Comparison of ENCODE assay signal across 1 cellular context in the genomic region with DNA sequence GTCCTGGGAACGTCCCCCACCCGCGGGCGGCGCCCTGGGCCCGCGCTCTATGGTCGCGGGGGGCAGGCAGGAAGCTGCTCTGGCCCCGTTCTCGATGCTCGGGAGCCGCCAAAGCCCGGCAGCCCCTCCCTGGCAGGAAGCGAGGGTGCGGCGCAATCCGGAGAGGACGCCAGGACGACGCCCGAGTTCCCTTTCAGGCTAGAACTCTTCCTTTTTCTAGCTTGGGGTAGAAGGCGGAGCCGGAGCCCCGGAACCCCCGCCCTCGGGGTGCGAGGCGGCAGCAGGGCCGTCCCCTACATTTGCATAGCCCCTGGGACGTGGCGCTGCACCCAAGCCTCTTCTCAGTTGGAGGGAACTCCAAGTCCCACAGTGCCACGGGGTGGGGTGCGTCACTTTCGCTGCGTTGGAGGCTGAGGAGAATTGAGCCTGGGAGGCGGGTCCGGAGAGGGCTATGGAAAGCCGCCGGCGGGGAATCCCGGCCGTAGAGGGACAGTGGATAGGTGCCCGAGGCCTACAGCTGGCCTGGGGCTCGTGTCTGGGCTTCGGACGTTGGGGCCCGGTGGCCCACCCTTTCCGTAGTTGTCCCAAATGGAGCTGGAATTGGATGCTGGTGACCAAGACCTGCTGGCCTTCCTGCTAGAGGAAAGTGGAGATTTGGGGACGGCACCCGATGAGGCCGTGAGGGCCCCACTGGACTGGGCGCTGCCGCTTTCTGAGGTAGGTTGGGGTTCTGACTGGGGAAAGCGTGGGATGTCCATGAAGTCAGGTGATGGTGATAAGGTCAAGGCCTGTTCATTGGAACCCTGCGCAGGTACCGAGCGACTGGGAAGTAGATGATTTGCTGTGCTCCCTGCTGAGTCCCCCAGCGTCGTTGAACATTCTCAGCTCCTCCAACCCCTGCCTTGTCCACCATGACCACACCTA.
TF ChIP-seq lines count a peak whose summit lies in the region.

A gene with protein sequence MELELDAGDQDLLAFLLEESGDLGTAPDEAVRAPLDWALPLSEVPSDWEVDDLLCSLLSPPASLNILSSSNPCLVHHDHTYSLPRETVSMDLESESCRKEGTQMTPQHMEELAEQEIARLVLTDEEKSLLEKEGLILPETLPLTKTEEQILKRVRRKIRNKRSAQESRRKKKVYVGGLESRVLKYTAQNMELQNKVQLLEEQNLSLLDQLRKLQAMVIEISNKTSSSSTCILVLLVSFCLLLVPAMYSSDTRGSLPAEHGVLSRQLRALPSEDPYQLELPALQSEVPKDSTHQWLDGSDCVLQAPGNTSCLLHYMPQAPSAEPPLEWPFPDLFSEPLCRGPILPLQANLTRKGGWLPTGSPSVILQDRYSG (plus strand): TSS at position 482 of the 924 bp plus-strand sequence. CDS start 107 bp downstream, at position 589.
A gene with protein sequence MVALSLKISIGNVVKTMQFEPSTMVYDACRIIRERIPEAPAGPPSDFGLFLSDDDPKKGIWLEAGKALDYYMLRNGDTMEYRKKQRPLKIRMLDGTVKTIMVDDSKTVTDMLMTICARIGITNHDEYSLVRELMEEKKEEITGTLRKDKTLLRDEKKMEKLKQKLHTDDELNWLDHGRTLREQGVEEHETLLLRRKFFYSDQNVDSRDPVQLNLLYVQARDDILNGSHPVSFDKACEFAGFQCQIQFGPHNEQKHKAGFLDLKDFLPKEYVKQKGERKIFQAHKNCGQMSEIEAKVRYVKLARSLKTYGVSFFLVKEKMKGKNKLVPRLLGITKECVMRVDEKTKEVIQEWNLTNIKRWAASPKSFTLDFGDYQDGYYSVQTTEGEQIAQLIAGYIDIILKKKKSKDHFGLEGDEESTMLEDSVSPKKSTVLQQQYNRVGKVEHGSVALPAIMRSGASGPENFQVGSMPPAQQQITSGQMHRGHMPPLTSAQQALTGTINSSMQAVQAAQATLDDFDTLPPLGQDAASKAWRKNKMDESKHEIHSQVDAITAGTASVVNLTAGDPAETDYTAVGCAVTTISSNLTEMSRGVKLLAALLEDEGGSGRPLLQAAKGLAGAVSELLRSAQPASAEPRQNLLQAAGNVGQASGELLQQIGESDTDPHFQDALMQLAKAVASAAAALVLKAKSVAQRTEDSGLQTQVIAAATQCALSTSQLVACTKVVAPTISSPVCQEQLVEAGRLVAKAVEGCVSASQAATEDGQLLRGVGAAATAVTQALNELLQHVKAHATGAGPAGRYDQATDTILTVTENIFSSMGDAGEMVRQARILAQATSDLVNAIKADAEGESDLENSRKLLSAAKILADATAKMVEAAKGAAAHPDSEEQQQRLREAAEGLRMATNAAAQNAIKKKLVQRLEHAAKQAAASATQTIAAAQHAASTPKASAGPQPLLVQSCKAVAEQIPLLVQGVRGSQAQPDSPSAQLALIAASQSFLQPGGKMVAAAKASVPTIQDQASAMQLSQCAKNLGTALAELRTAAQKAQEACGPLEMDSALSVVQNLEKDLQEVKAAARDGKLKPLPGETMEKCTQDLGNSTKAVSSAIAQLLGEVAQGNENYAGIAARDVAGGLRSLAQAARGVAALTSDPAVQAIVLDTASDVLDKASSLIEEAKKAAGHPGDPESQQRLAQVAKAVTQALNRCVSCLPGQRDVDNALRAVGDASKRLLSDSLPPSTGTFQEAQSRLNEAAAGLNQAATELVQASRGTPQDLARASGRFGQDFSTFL (N-terminal part only) (minus strand): TSS at position 11 of the 924 bp plus-strand sequence. CDS start 6,501 bp downstream, outside the sequence.

TF ChIP-seq in A549, 52 proteins besides CTCF, POLR2A, EP300 and RAD21 (continued from another document):
- TF ChIP-seq, protein P1, sequence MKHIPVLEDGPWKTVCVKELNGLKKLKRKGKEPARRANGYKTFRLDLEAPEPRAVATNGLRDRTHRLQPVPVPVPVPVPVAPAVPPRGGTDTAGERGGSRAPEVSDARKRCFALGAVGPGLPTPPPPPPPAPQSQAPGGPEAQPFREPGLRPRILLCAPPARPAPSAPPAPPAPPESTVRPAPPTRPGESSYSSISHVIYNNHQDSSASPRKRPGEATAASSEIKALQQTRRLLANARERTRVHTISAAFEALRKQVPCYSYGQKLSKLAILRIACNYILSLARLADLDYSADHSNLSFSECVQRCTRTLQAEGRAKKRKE (CRISPR knock-in tag; IDR thresholded peaks at IDR 0.05; ENCODE audit: low read depth): no peak
- TF ChIP-seq SREBF2 (IDR thresholded peaks at IDR 0.05) (no peak), ESRRA (IDR thresholded peaks at IDR 0.05; ENCODE audit: borderline replicate concordance, low read length) (no peak), TP53 (CRISPR knock-in tag; IDR thresholded peaks at IDR 0.05) (no peak), CEBPB (IDR thresholded peaks at IDR 0.05) (peak in 1 of 2 experiments; percentile 21; a peak in 1 of 4 replicates), CHD4 (IDR thresholded peaks at IDR 0.05; ENCODE audit: borderline replicate concordance) (no peak), ZC3H11A (IDR thresholded peaks at IDR 0.05) (no peak), NR3C1 (IDR thresholded peaks at IDR 0.05) (no peak), EHMT2 (IDR thresholded peaks at IDR 0.05; ENCODE audit: low read depth) (no peak), MAZ (IDR thresholded peaks at IDR 0.05; ENCODE audit: borderline replicate concordance, low read depth, low read length) (peak; percentile 96; the same call in 1 of the 2 replicates), FOXS1 (CRISPR knock-in tag; IDR thresholded peaks at IDR 0.05) (no peak), ZNF302 (CRISPR knock-in tag; IDR thresholded peaks at IDR 0.05) (no peak), JUNB (IDR thresholded peaks at IDR 0.05) (no peak), CHD2 (IDR thresholded peaks at IDR 0.05; ENCODE audit: low read length, partially characterized antibody) (no peak), NPAS2 (CRISPR knock-in tag; IDR thresholded peaks at IDR 0.05; ENCODE audit: borderline replicate concordance) (no peak), GATA3 (IDR thresholded peaks at IDR 0.05; ENCODE audit: borderline replicate concordance) (peak; percentile 42; the same call in 1 of the 2 replicates), CBX8 (IDR thresholded peaks at IDR 0.05) (no peak), HOXA7 (CRISPR knock-in tag; IDR thresholded peaks at IDR 0.05) (no peak), HDAC2 (IDR thresholded peaks at IDR 0.05) (no peak), JUN (IDR thresholded peaks at IDR 0.05) (peak; percentile 89 to 96), TFCP2L1 (CRISPR knock-in tag; IDR thresholded peaks at IDR 0.05) (no peak), FOSB (CRISPR knock-in tag; IDR thresholded peaks at IDR 0.05) (no peak), MAFK (IDR thresholded peaks at IDR 0.05; ENCODE audit: partially characterized antibody) (no peak), FOSL2 (IDR thresholded peaks at IDR 0.05) (no peak), FOSL2 (CRISPR knock-in tag; IDR thresholded peaks at IDR 0.05) (peak; percentile 40; the same call in 1 of the 2 replicates), SMC3 (IDR thresholded peaks at IDR 0.05) (peak; percentile 38; the same call in 1 of the 3 replicates), BHLHE40 (IDR thresholded peaks at IDR 0.05; ENCODE audit: low read depth, low read length) (no peak)
- TF ChIP-seq, protein P2, sequence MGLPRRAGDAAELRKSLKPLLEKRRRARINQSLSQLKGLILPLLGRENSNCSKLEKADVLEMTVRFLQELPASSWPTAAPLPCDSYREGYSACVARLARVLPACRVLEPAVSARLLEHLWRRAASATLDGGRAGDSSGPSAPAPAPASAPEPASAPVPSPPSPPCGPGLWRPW (IDR thresholded peaks at IDR 0.05): no peak
- TF ChIP-seq, protein P3, sequence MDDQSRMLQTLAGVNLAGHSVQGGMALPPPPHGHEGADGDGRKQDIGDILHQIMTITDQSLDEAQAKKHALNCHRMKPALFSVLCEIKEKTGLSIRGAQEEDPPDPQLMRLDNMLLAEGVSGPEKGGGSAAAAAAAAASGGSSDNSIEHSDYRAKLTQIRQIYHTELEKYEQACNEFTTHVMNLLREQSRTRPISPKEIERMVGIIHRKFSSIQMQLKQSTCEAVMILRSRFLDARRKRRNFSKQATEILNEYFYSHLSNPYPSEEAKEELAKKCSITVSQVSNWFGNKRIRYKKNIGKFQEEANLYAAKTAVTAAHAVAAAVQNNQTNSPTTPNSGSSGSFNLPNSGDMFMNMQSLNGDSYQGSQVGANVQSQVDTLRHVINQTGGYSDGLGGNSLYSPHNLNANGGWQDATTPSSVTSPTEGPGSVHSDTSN (IDR thresholded peaks at IDR 0.05): peak; percentile 46; the same call in 1 of the 2 replicates
- TF ChIP-seq, protein P4, sequence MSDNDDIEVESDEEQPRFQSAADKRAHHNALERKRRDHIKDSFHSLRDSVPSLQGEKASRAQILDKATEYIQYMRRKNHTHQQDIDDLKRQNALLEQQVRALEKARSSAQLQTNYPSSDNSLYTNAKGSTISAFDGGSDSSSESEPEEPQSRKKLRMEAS (IDR thresholded peaks at IDR 0.05): peak; percentile 83
- TF ChIP-seq, protein P5, sequence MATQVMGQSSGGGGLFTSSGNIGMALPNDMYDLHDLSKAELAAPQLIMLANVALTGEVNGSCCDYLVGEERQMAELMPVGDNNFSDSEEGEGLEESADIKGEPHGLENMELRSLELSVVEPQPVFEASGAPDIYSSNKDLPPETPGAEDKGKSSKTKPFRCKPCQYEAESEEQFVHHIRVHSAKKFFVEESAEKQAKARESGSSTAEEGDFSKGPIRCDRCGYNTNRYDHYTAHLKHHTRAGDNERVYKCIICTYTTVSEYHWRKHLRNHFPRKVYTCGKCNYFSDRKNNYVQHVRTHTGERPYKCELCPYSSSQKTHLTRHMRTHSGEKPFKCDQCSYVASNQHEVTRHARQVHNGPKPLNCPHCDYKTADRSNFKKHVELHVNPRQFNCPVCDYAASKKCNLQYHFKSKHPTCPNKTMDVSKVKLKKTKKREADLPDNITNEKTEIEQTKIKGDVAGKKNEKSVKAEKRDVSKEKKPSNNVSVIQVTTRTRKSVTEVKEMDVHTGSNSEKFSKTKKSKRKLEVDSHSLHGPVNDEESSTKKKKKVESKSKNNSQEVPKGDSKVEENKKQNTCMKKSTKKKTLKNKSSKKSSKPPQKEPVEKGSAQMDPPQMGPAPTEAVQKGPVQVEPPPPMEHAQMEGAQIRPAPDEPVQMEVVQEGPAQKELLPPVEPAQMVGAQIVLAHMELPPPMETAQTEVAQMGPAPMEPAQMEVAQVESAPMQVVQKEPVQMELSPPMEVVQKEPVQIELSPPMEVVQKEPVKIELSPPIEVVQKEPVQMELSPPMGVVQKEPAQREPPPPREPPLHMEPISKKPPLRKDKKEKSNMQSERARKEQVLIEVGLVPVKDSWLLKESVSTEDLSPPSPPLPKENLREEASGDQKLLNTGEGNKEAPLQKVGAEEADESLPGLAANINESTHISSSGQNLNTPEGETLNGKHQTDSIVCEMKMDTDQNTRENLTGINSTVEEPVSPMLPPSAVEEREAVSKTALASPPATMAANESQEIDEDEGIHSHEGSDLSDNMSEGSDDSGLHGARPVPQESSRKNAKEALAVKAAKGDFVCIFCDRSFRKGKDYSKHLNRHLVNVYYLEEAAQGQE (IDR thresholded peaks at IDR 0.05): no peak
- TF ChIP-seq, protein P6, sequence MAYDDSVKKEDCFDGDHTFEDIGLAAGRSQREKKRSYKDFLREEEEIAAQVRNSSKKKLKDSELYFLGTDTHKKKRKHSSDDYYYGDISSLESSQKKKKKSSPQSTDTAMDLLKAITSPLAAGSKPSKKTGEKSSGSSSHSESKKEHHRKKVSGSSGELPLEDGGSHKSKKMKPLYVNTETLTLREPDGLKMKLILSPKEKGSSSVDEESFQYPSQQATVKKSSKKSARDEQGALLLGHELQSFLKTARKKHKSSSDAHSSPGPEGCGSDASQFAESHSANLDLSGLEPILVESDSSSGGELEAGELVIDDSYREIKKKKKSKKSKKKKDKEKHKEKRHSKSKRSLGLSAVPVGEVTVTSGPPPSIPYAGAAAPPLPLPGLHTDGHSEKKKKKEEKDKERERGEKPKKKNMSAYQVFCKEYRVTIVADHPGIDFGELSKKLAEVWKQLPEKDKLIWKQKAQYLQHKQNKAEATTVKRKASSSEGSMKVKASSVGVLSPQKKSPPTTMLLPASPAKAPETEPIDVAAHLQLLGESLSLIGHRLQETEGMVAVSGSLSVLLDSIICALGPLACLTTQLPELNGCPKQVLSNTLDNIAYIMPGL (CRISPR knock-in tag; IDR thresholded peaks at IDR 0.05; ENCODE audit: borderline replicate concordance): no peak
- TF ChIP-seq, protein P7, sequence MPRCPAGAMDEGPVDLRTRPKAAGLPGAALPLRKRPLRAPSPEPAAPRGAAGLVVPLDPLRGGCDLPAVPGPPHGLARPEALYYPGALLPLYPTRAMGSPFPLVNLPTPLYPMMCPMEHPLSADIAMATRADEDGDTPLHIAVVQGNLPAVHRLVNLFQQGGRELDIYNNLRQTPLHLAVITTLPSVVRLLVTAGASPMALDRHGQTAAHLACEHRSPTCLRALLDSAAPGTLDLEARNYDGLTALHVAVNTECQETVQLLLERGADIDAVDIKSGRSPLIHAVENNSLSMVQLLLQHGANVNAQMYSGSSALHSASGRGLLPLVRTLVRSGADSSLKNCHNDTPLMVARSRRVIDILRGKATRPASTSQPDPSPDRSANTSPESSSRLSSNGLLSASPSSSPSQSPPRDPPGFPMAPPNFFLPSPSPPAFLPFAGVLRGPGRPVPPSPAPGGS (IDR thresholded peaks at IDR 0.05): peak; percentile 92; the same call in 2 of the 3 replicates
- TF ChIP-seq, protein P8, sequence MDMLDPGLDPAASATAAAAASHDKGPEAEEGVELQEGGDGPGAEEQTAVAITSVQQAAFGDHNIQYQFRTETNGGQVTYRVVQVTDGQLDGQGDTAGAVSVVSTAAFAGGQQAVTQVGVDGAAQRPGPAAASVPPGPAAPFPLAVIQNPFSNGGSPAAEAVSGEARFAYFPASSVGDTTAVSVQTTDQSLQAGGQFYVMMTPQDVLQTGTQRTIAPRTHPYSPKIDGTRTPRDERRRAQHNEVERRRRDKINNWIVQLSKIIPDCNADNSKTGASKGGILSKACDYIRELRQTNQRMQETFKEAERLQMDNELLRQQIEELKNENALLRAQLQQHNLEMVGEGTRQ (IDR thresholded peaks at IDR 0.05): no peak
- TF ChIP-seq, protein P9, sequence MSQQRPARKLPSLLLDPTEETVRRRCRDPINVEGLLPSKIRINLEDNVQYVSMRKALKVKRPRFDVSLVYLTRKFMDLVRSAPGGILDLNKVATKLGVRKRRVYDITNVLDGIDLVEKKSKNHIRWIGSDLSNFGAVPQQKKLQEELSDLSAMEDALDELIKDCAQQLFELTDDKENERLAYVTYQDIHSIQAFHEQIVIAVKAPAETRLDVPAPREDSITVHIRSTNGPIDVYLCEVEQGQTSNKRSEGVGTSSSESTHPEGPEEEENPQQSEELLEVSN (IDR thresholded peaks at IDR 0.05; ENCODE audit: borderline replicate concordance, low read depth): peak; percentile 36; the same call in 1 of the 2 replicates
